1 cellular context compared by ENCODE assay signal in the genomic region with DNA sequence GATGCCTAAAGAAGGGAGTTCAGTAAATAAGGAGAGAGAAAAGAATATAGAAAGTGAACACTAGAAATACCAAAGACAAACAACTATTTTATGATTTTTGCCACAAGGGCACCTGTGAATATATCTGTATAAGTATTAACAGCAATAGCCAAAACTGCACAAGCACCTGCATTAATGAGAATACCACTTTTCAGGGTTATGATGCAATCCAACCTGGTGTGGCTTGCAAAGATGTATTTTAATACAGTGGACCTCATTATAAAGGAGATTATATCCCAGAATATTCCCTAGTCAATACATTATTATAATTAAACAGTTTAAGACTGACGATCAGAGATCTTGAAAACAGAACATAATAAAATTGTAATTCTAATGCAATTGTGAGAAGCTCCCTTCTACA.
A peak's percentile ranks its signal among the peaks of the same experiment; 100 is the strongest.
TF ChIP-seq lines count a peak whose summit lies in the region.

No MANE protein-coding gene starts in this region.

TF ChIP-seq in IMR-90, 13 proteins besides CTCF, POLR2A, EP300 and RAD21:
- no peak for TF ChIP-seq MXI1 (IDR thresholded peaks at IDR 0.05; ENCODE audit: borderline replicate concordance, low read depth, low read length)
- peak; percentile 63 for TF ChIP-seq CEBPB (IDR thresholded peaks at IDR 0.05; ENCODE audit: low read depth, low read length)
